ENCODE assay signal across 21 cellular contexts in genomic region chr16:75908718-75909117, GRCh38.
A peak's percentile ranks its signal among the peaks of the same experiment; 100 is the strongest.
DNase-seq lines count a peak whose midpoint lies in the region; FAIRE-seq and TF ChIP-seq lines count a peak whose summit lies in the region.
"Had no signal": no experiment of that assay in that cellular context is flagged by ENCODE, and none has a peak within 500 bp of the region (broad histone marks: within the 10 kb centered on the region; RNA-seq: fewer than 3 reads in every experiment).

No MANE protein-coding gene starts in this region.

- no peaks in the 10 kb centered on the region for H3K36me3 Mint-ChIP-seq in glutamatergic neuron (ENCODE audit: unreplicated experiment)
- H3K36me3 Mint-ChIP-seq: CD4-positive, alpha-beta memory T cell had no signal

- no peak for FAIRE-seq in urothelium cell line (lab: Jason Lieb, UNC)
- FAIRE-seq: D721Med, GM12891 had no signal

- H3K4me3 Mint-ChIP-seq in glutamatergic neuron (ENCODE audit: unreplicated experiment), result peak overlapping the region; percentile 8
- H3K4me3 Mint-ChIP-seq: CD4-positive, alpha-beta memory T cell had no signal

- peaks cover 3% of the 10 kb centered on the region for H3K27me3 Mint-ChIP-seq in glutamatergic neuron (ENCODE audit: unreplicated experiment)

- DNase-seq in NCI-H82 (lab: John Stamatoyannopoulos, UW) (peak; percentile 23), NCI-H82 treated with DMSO at 0.1 percent for 48 hours (lab: John Stamatoyannopoulos, UW; ENCODE audit: unreplicated experiment) (no peak), NCI-H2171 treated with DMSO at 0.1 percent for 48 hours (lab: John Stamatoyannopoulos, UW) (peak; percentile 97), glutamatergic neuron (peak; percentile 46), urothelium cell line (ENCODE audit: low spot score) (no peak), NCI-H345 treated with DMSO at 0.1 percent for 48 hours (lab: John Stamatoyannopoulos, UW; ENCODE audit: unreplicated experiment) (no peak), HuH-7.5 (ENCODE audit: low spot score) (no peak), SKM-1 treated with dmso at 0.1 percent for 144 hours (lab: John Stamatoyannopoulos, UW; ENCODE audit: unreplicated experiment) (no peak)
- DNase-seq: CD4-positive, alpha-beta memory T cell; DND-41; GF-D8; GOT3; IMR-90; Karpas-422; NCI-H2029; NCI-H510A treated with DMSO at 0.1 percent for 48 hours; NK-92 treated with Interleukin-12 subunit alpha and Interleukin-12 subunit beta, amount 100 ng/mL, for 24 hours; SIG-M5; T-helper 2 cell had no signal

- peaks cover 3% of the 10 kb centered on the region for H3K9me3 Mint-ChIP-seq in glutamatergic neuron (ENCODE audit: unreplicated experiment)

- peaks cover 18% of the 10 kb centered on the region for H3K4me1 Mint-ChIP-seq in glutamatergic neuron (ENCODE audit: low read depth, unreplicated experiment)

- TF ChIP-seq CTCF in glutamatergic neuron (IDR thresholded peaks at IDR 0.05; ENCODE audit: partially characterized antibody, unreplicated experiment), result no peak

- H3K27ac Mint-ChIP-seq in glutamatergic neuron (ENCODE audit: unreplicated experiment), result peak overlapping the region; percentile 84
- H3K27ac Mint-ChIP-seq: CD4-positive, alpha-beta memory T cell had no signal

Comparison
In these comparisons a context has a peak if more than half of its experiments do, and no peak if none do; other contexts are left out.
1. DNase-seq: peak in NCI-H82 (single experiment), NCI-H2171 treated with DMSO at 0.1 percent for 48 hours (single experiment) and glutamatergic neuron (single experiment); none in NCI-H82 treated with DMSO at 0.1 percent for 48 hours (single experiment), urothelium cell line (single experiment), NCI-H345 treated with DMSO at 0.1 percent for 48 hours (single experiment), HuH-7.5 (single experiment) and SKM-1 treated with dmso at 0.1 percent for 144 hours (single experiment).